Comparison of ENCODE assay signal across 19 cellular contexts in genomic region chr3:149122716-149123578, GRCh38.
"Had no signal": no experiment of that assay in that cellular context is flagged by ENCODE, and none has a peak within 500 bp of the region (broad histone marks: within the 10 kb centered on the region; RNA-seq: fewer than 3 reads in every experiment).

No MANE protein-coding gene starts in this region.

- H3K27ac Mint-ChIP-seq: activated CD4-positive, alpha-beta T cell treated with anti-CD3 and anti-CD28 coated beads for 36 hours; activated CD8-positive, alpha-beta T cell treated with anti-CD3 and anti-CD28 coated beads for 36 hours; activated naive CD8-positive, alpha-beta T cell treated with anti-CD3 and anti-CD28 coated beads, Interleukin-2, amount 10 ng/mL, durations not matched to agents 7 days and 5 days; activated T-cell treated with anti-CD3 and anti-CD28 coated beads, Interleukin-2, amount 50 U/mL, for 72 hours; memory B cell; nephron progenitor cell; stimulated activated naive CD8-positive, alpha-beta T cell treated with anti-CD3 and anti-CD28 coated beads, Interleukin-15, Interleukin-2, amounts not matched to agents 100 ng/mL and 50 ng/mL, for 24 hours; T-cell had no signal

- ATAC-seq: activated CD4-positive, alpha-beta T cell treated with anti-CD3 and anti-CD28 coated beads for 36 hours; activated CD8-positive, alpha-beta T cell treated with anti-CD3 and anti-CD28 coated beads for 36 hours; activated T-cell treated with anti-CD3 and anti-CD28 coated beads, Interleukin-2, amount 50 U/mL, for 72 hours; T-cell had no signal

- H3K4me1 Mint-ChIP-seq: activated CD4-positive, alpha-beta T cell treated with anti-CD3 and anti-CD28 coated beads for 36 hours; nephron progenitor cell had no signal

- H3K36me3 ChIP-seq: cardiac muscle cell, upper lobe of left lung had no signal

- H3K27me3 Mint-ChIP-seq: memory B cell had no signal

- H3K9me3 ChIP-seq: upper lobe of left lung had no signal

- DNase-seq: activated CD4-positive, alpha-beta T cell treated with anti-CD3 and anti-CD28 coated beads for 36 hours; activated CD8-positive, alpha-beta memory T cell treated with anti-CD3 and anti-CD28 coated beads, Interleukin-2, amount 50 U/mL, for 4 hours; activated CD8-positive, alpha-beta T cell treated with anti-CD3 and anti-CD28 coated beads for 36 hours; activated gamma-delta T cell treated with Interleukin-2 at 50 U/mL for 16 hours; activated naive CD8-positive, alpha-beta T cell treated with anti-CD3 and anti-CD28 coated beads, Interleukin-2, amount 10 ng/mL, durations not matched to agents 7 days and 5 days; activated T-cell treated with anti-CD3 and anti-CD28 coated beads, Interleukin-2, amount 50 U/mL, for 72 hours; aorta; effector CD4-positive, alpha-beta T cell; nephron progenitor cell; stimulated activated CD4-positive, alpha-beta T cell treated with anti-CD3 and anti-CD28 coated beads, Interleukin-15, amount 100 ng/mL, for 24 hours; stimulated activated CD4-positive, alpha-beta T cell treated with anti-CD3 and anti-CD28 coated beads, Interleukin-4, amount 100 ng/mL, for 24 hours; T-cell; T1000; upper lobe of left lung had no signal

- H3K27me3 ChIP-seq: cardiac muscle cell, upper lobe of left lung had no signal

- H3K4me3 ChIP-seq: cardiac muscle cell, coronary artery, upper lobe of left lung had no signal

- H3K4me1 ChIP-seq: upper lobe of left lung had no signal

- H3K27ac ChIP-seq: cardiac muscle cell, coronary artery, upper lobe of left lung, VCaP had no signal

- H3K4me3 Mint-ChIP-seq: activated CD4-positive, alpha-beta T cell treated with anti-CD3 and anti-CD28 coated beads for 36 hours; activated CD8-positive, alpha-beta T cell treated with anti-CD3 and anti-CD28 coated beads for 36 hours; activated naive CD8-positive, alpha-beta T cell treated with anti-CD3 and anti-CD28 coated beads, Interleukin-2, amount 10 ng/mL, durations not matched to agents 7 days and 5 days; activated T-cell treated with anti-CD3 and anti-CD28 coated beads, Interleukin-2, amount 50 U/mL, for 72 hours; memory B cell; nephron progenitor cell; stimulated activated naive CD8-positive, alpha-beta T cell treated with anti-CD3 and anti-CD28 coated beads, Interleukin-15, Interleukin-2, amounts not matched to agents 100 ng/mL and 50 ng/mL, for 24 hours; T-cell had no signal

- H3K9me3 Mint-ChIP-seq: activated CD8-positive, alpha-beta T cell treated with anti-CD3 and anti-CD28 coated beads for 36 hours; activated naive CD8-positive, alpha-beta T cell treated with anti-CD3 and anti-CD28 coated beads, Interleukin-2, amount 10 ng/mL, durations not matched to agents 7 days and 5 days; activated T-cell treated with anti-CD3 and anti-CD28 coated beads, Interleukin-2, amount 50 U/mL, for 72 hours; memory B cell; nephron progenitor cell; stimulated activated naive CD8-positive, alpha-beta T cell treated with anti-CD3 and anti-CD28 coated beads, Interleukin-15, Interleukin-2, amounts not matched to agents 100 ng/mL and 50 ng/mL, for 24 hours; T-cell had no signal

- H3K36me3 Mint-ChIP-seq: activated naive CD8-positive, alpha-beta T cell treated with anti-CD3 and anti-CD28 coated beads, Interleukin-2, amount 10 ng/mL, durations not matched to agents 7 days and 5 days; memory B cell; T-cell had no signal
